ENCODE assay signal across 8 cellular contexts in the genomic region with DNA sequence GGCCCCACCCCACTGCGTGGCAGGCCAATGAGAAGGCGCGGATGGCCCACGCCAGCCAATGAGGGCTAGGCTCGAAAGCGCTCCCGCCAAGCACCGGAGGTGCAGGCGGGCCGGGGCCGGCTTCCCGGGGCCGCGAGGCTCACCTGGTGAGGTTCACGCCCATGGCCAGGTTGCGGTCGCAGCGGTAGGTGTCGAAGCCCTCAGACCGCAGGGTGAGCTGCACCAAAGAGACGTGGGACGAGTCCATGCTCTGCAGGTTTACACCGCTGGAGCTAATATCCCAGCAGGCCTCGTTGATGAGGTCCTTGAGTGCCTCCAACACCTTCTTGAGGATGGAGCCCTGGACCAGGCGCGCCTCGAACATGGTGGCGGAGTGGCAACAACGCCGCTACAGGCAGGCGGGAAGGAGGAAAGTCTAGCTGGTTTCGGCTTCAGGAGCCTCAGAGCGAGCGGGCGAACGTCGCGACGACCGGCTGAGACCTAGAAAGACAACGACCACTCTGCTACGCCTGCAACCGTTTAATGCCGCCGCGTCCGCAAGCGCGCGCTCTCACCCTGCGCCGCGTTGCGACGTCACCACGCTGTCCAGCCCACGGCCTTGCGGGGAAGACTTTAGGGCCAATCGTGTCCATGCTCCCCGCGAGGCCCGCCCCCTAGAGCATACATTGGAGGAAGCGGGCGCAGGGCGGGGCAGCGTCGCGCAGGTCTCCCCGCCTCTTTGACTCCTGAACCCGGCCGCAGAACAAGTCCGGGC. TPM values are rescaled to one million over a fixed set of nuclear protein-coding genes. Genes with fewer than 3 reads are reported as not detected.
A peak's percentile ranks its signal among the peaks of the same experiment; 100 is the strongest.
DNase-seq lines count a peak whose midpoint lies in the region; ATAC-seq lines count a peak whose summit lies in the region.

Gene PCNA (minus strand): TSS at position 524 of the 754 bp plus-strand sequence. CDS start 160 bp downstream, at position 364.

- peak within 1 kb of the TSS; percentile 81 to 97 (median 84) for H3K27ac Mint-ChIP-seq in IgD-negative memory B cell

- no peaks in the 10 kb centered on the region for H3K9me3 ChIP-seq in mononuclear cell (ENCODE audit: low read depth, low read length)

- H3K4me3 Mint-ChIP-seq in IgD-negative memory B cell, result peak within 1 kb of the TSS; percentile 87 to 98 (median 94)

- H3K4me1 Mint-ChIP-seq in IgD-negative memory B cell, result peaks cover 15 to 24% (median 18%) of the 10 kb centered on the region in 3 donors

- no peaks in the 10 kb centered on the region for H3K27me3 Mint-ChIP-seq in IgD-negative memory B cell

- H3K4me1 ChIP-seq in mononuclear cell (ENCODE audit: insufficient read depth, low read length), result peaks cover 17% of the 10 kb centered on the region

- no peaks in the 10 kb centered on the region for H3K9me3 Mint-ChIP-seq in IgD-negative memory B cell

- no peaks in the 10 kb centered on the region for H3K27me3 ChIP-seq in mononuclear cell (ENCODE audit: insufficient read depth, low read length)

- DNase-seq in DMS 273 treated with DMSO at 0.1 percent for 48 hours (lab: John Stamatoyannopoulos, UW), result peak; percentile 92
- DNase-seq in OCI-M2 (lab: John Stamatoyannopoulos, UW; ENCODE audit: unreplicated experiment), result peak; percentile 71
- DNase-seq in activated T-cell treated with anti-CD3 and anti-CD28 coated beads for 4 hours, result peak; percentile 90
- DNase-seq in epidermal melanocyte (ENCODE audit: insufficient read length, low spot score), result peak; percentile 98
- peak; percentile 86 to 91 for DNase-seq in stimulated activated CD8-positive, alpha-beta memory T cell treated with anti-CD3 and anti-CD28 coated beads, Interleukin-4, amount 100 ng/mL, for 1 hour (ENCODE audit: low read depth in 2 of 2, low spot score in 1 of 2)

- peak; percentile 93 for ATAC-seq in GM21529 (IDR thresholded peaks at IDR 0.05; ENCODE audit: unreplicated experiment)

- H3K36me3 Mint-ChIP-seq in IgD-negative memory B cell, result peaks cover 3% of the 10 kb centered on the region

- H3K4me3 ChIP-seq in mononuclear cell (ENCODE audit: low read length), result peak within 1 kb of the TSS; percentile 89

RNA-seq across cellular contexts. Expression of gene PCNA, which starts in this region (rescaled TPM):
- polyA plus RNA-seq in IgD-negative memory B cell, result 42.1 TPM
- total RNA-seq in mononuclear cell, result 18.7 TPM

Comparison
In these comparisons a context has a peak if more than half of its experiments do, and no peak if none do; other contexts are left out.
1. Peak in every context shown above with its lines: DNase-seq, ATAC-seq and H3K4me3 ChIP-seq.